ENCODE assay signal across 1 cellular context in genomic region chr7:65873582-65874193, GRCh38.
A peak's percentile ranks its signal among the peaks of the same experiment; 100 is the strongest.
TF ChIP-seq lines count a peak whose summit lies in the region.

No MANE protein-coding gene starts in this region.

TF ChIP-seq in HepG2, 621 proteins besides CTCF, POLR2A, EP300 and RAD21 (continued from another document):
- TF ChIP-seq ZBTB7B (CRISPR knock-in tag; IDR thresholded peaks at IDR 0.05) (0 out of 2 replicates have a peak, but pooled peaks have one; percentile 29), GABPB1 (CRISPR knock-in tag; IDR thresholded peaks at IDR 0.05) (peak; percentile 34; the same call in 1 of the 2 replicates), ARID4A (CRISPR knock-in tag; IDR thresholded peaks at IDR 0.05; ENCODE audit: borderline replicate concordance) (peak; percentile 51; the same call in 1 of the 2 replicates), SAP130 (CRISPR knock-in tag; IDR thresholded peaks at IDR 0.05; ENCODE audit: low read depth) (peak; percentile 42), ZFY (CRISPR knock-in tag; IDR thresholded peaks at IDR 0.05) (peak; percentile 63), ZNF142 (CRISPR knock-in tag; IDR thresholded peaks at IDR 0.05) (peak; percentile 23; the same call in 1 of the 2 replicates), ZNF672 (CRISPR knock-in tag; IDR thresholded peaks at IDR 0.05) (peak; percentile 71; the same call in 1 of the 2 replicates)
